Comparison of ENCODE assay signal across 26 cellular contexts in the genomic region with DNA sequence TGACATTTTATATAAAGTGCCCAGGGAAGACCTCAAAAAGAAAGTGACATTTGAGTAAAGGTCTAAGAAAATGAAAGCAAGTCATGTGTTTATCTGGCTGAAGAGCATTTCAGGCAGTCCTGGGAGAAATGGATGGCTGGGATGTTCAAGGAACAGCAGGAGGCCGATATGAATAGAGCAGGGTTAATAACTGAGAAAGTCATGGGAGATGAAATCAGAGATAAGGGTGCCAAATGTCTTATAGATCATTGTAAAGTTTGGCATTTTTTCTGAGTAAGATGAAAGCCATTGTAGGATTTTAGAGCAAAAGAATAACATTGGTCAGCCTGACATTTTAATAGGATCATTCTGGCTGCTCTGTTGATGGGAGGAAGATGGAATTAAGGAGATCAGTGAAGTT. TPM values are rescaled to one million over a fixed set of nuclear protein-coding genes. Genes with fewer than 3 reads are reported as not detected.
"Had no signal": no experiment of that assay in that cellular context is flagged by ENCODE, and none has a peak within 500 bp of the region (broad histone marks: within the 10 kb centered on the region; RNA-seq: fewer than 3 reads in every experiment).

No MANE protein-coding gene starts in this region.

- H3K9me3 ChIP-seq: esophagus muscularis mucosa, transverse colon had no signal

- H3K27me3 Mint-ChIP-seq: activated CD8-positive, alpha-beta memory T cell treated with anti-CD3 and anti-CD28 coated beads, Interleukin-2, amount 10 ng/mL, durations not matched to agents 7 days and 5 days; activated naive CD8-positive, alpha-beta T cell treated with anti-CD3 and anti-CD28 coated beads, Interleukin-2, amount 50 U/mL, for 24 hours; naive thymus-derived CD4-positive, alpha-beta T cell; progenitor cell of endocrine pancreas had no signal

- DNase-seq: activated CD8-positive, alpha-beta memory T cell treated with anti-CD3 and anti-CD28 coated beads, Interleukin-2, amount 10 ng/mL, durations not matched to agents 7 days and 5 days; activated gamma-delta T cell treated with Interleukin-2 at 50 U/mL for 16 hours; activated naive CD8-positive, alpha-beta T cell treated with anti-CD3 and anti-CD28 coated beads, Interleukin-2, amount 50 U/mL, for 24 hours; activated T-cell treated with anti-CD3 and anti-CD28 coated beads, Interleukin-2, amount 50 U/mL, for 1 hour; central memory CD4-positive, alpha-beta T cell; hippocampal formation; mucosa of descending colon; naive thymus-derived CD4-positive, alpha-beta T cell; nucleus accumbens; stimulated activated CD4-positive, alpha-beta T cell treated with anti-CD3 and anti-CD28 coated beads, Interleukin-15, amount 100 ng/mL, for 24 hours; stimulated activated CD4-positive, alpha-beta T cell treated with anti-CD3 and anti-CD28 coated beads, Interleukin-4, amount 100 ng/mL, for 1 hour; stimulated activated naive CD4-positive, alpha-beta T cell; T-helper 9 cell; transverse colon had no signal

- H3K27ac ChIP-seq: ascending aorta, coronary artery, esophagus muscularis mucosa, right atrium auricular region, skin epidermis, transverse colon had no signal

- H3K4me3 ChIP-seq: ascending aorta, coronary artery, esophagus muscularis mucosa, mucosa of descending colon, right atrium auricular region, skin epidermis, transverse colon had no signal

- ATAC-seq: activated CD4-positive, CD25-positive, alpha-beta regulatory T cell treated with anti-CD3 and anti-CD28 coated beads, Interleukin-2, amount 50 U/mL, for 24 hours; activated CD8-positive, alpha-beta memory T cell treated with anti-CD3 and anti-CD28 coated beads, Interleukin-2, amount 10 ng/mL, durations not matched to agents 7 days and 5 days; activated naive CD8-positive, alpha-beta T cell treated with anti-CD3 and anti-CD28 coated beads, Interleukin-2, amount 50 U/mL, for 24 hours; left lobe of liver; mucosa of descending colon; naive thymus-derived CD4-positive, alpha-beta T cell had no signal

- H3K4me3 Mint-ChIP-seq: activated CD8-positive, alpha-beta memory T cell treated with anti-CD3 and anti-CD28 coated beads, Interleukin-2, amount 10 ng/mL, durations not matched to agents 7 days and 5 days; activated naive CD8-positive, alpha-beta T cell treated with anti-CD3 and anti-CD28 coated beads, Interleukin-2, amount 50 U/mL, for 24 hours; naive thymus-derived CD4-positive, alpha-beta T cell had no signal

- H3K4me1 ChIP-seq: ascending aorta, esophagus muscularis mucosa, right atrium auricular region, transverse colon had no signal

- FAIRE-seq: keratinocyte had no signal

- H3K27me3 ChIP-seq: ascending aorta, esophagus muscularis mucosa, right atrium auricular region, transverse colon had no signal

- H3K27ac Mint-ChIP-seq: activated CD8-positive, alpha-beta memory T cell treated with anti-CD3 and anti-CD28 coated beads, Interleukin-2, amount 10 ng/mL, durations not matched to agents 7 days and 5 days; activated naive CD8-positive, alpha-beta T cell treated with anti-CD3 and anti-CD28 coated beads, Interleukin-2, amount 50 U/mL, for 24 hours; progenitor cell of endocrine pancreas had no signal

RNA-seq across cellular contexts. Expression of a gene that starts 33.8 kb away (rescaled TPM):
- total RNA-seq: activated CD8-positive, alpha-beta memory T cell treated with anti-CD3 and anti-CD28 coated beads, Interleukin-2, amount 10 ng/mL, durations not matched to agents 7 days and 5 days; ascending aorta; esophagus muscularis mucosa; fibroblast of villous mesenchyme; glomerular endothelial cell; left lobe of liver; lung microvascular endothelial cell; mucosa of descending colon; naive thymus-derived CD4-positive, alpha-beta T cell; progenitor cell of endocrine pancreas; right atrium auricular region; transverse colon had no signal
